ENCODE assay signal across 22 cellular contexts in the genomic region with DNA sequence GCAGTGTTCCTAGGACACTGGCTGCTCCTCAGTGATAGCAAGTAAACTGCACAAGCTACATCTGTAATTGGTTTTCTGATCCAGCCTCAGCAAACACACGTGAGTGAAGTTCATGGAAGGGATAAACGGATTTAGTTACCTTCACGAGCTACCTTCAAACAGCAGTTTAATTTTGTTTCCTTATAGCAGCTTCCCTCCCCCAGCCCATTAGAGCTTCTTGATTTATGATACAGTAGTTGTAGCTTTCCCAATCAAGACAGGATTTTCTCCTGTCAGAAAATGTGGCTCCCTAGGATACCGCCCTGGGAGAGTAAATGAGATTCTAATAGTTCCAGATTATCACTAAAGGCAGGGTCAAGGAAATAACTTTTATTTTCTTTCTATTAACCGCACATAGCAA.
A peak's percentile ranks its signal among the peaks of the same experiment; 100 is the strongest.
DNase-seq lines count a peak whose midpoint lies in the region; ATAC-seq and TF ChIP-seq lines count a peak whose summit lies in the region.
"Had no signal": no experiment of that assay in that cellular context is flagged by ENCODE, and none has a peak within 500 bp of the region (broad histone marks: within the 10 kb centered on the region; RNA-seq: fewer than 3 reads in every experiment).

No MANE protein-coding gene starts in this region.

- H3K27me3 Mint-ChIP-seq in nephron progenitor cell (ENCODE audit: low read depth, poor library complexity) = peaks cover 4% of the 10 kb centered on the region

- H3K4me3 Mint-ChIP-seq in nephron progenitor cell = peak overlapping the region; percentile 6
- H3K4me3 Mint-ChIP-seq: CD8-positive, alpha-beta T cell had no signal

- intact Hi-C loops in left cardiac atrium (cut with DNase I) = no loop called here

- H3K4me1 Mint-ChIP-seq in nephron progenitor cell = peaks cover 25% of the 10 kb centered on the region

- no peak for TF ChIP-seq CTCF in nephron progenitor cell (IDR thresholded peaks at IDR 0.05)
- TF ChIP-seq CTCF in GM20000 (IDR thresholded peaks at IDR 0.05; ENCODE audit: extremely low read depth, missing control alignments) = no peak

- H3K27ac Mint-ChIP-seq in nephron progenitor cell = no peak overlapping the region
- H3K27ac Mint-ChIP-seq: CD8-positive, alpha-beta T cell had no signal

- no peak for ATAC-seq in left cardiac atrium
- ATAC-seq: CD8-positive, alpha-beta T cell; SK-N-SH treated with all-trans-retinoic acid at 6 μM for 48 hours had no signal

- DNase-seq in NCI-H1417 (lab: John Stamatoyannopoulos, UW) (peak in 2 of 3 experiments; percentile 2 to 57), NCI-H1417 treated with DMSO at 0.1 percent for 48 hours (lab: John Stamatoyannopoulos, UW) (no peak), NCI-H2029 treated with DMSO at 0.1 percent for 48 hours (lab: John Stamatoyannopoulos, UW) (peak; percentile 78), NCI-H82 (lab: John Stamatoyannopoulos, UW) (peak; percentile 48), nephron progenitor cell (no peak), amniotic stem cell (lab: John Stamatoyannopoulos, UW) (no peak), left cardiac atrium (no peak), GM20000 (ENCODE audit: low spot score) (no peak)
- DNase-seq: 8988T; AML-193; C1 segment of cervical spinal cord; CD8-positive, alpha-beta T cell; EL; GF-D8; IMR-90; Karpas-422; NCI-H1694; NCI-H2107; NCI-H2227 treated with DMSO at 0.1 percent for 48 hours; NCI-H526 treated with DMSO at 0.1 percent for 48 hours; PC-9 had no signal

- H3K9me3 Mint-ChIP-seq in nephron progenitor cell = no peaks in the 10 kb centered on the region

- no peaks in the 10 kb centered on the region for H3K36me3 Mint-ChIP-seq in nephron progenitor cell (ENCODE audit: low read depth)
- H3K36me3 Mint-ChIP-seq: CD8-positive, alpha-beta T cell had no signal

Comparison
In these comparisons a context has a peak if more than half of its experiments do, and no peak if none do; other contexts are left out.
1. DNase-seq: peak in NCI-H1417 (2 of 3), NCI-H2029 treated with DMSO at 0.1 percent for 48 hours (single experiment) and NCI-H82 (single experiment); none in NCI-H1417 treated with DMSO at 0.1 percent for 48 hours (single experiment), nephron progenitor cell (single experiment), amniotic stem cell (single experiment), left cardiac atrium (single experiment) and GM20000 (single experiment).